ENCODE assay signal across 28 cellular contexts in genomic region chr12:20513189-20513588, GRCh38.
"Had no signal": no experiment of that assay in that cellular context is flagged by ENCODE, and none has a peak within 500 bp of the region (broad histone marks: within the 10 kb centered on the region; RNA-seq: fewer than 3 reads in every experiment).

No MANE protein-coding gene starts in this region.

- H3K27ac ChIP-seq: body of pancreas, cardiac muscle cell, coronary artery, dorsolateral prefrontal cortex, gastrocnemius medialis, stomach, thyroid gland, upper lobe of left lung, vagina had no signal

- H3K4me2 ChIP-seq: smooth muscle cell had no signal

- H3K4me1 ChIP-seq: body of pancreas, gastrocnemius medialis, stomach, thyroid gland, upper lobe of left lung, vagina had no signal

- H3K36me3 ChIP-seq: cardiac muscle cell, gastrocnemius medialis, sigmoid colon, stomach, thyroid gland, upper lobe of left lung, vagina had no signal

- H3K4me3 ChIP-seq: body of pancreas, cardiac muscle cell, coronary artery, dorsolateral prefrontal cortex, gastrocnemius medialis, mucosa of descending colon, sigmoid colon, smooth muscle cell, stomach, thyroid gland, upper lobe of left lung, vagina had no signal

- H3K9me3 ChIP-seq: body of pancreas, gastrocnemius medialis, mucosa of descending colon, sigmoid colon, stomach, thyroid gland, upper lobe of left lung, vagina had no signal

- H3K27me3 ChIP-seq: body of pancreas, cardiac muscle cell, dorsolateral prefrontal cortex, gastrocnemius medialis, sigmoid colon, stomach, thyroid gland, upper lobe of left lung, vagina had no signal

- DNase-seq: activated B cell treated with CpG ODN at 0.5 μM for 24 hours; activated CD4-positive, alpha-beta T cell treated with anti-CD3 and anti-CD28 coated beads, Interleukin-2, amount 50 U/mL, for 1 hour; activated CD8-positive, alpha-beta memory T cell treated with anti-CD3 and anti-CD28 coated beads, Interleukin-2, amount 10 ng/mL, durations not matched to agents 7 days and 5 days; activated CD8-positive, alpha-beta T cell treated with anti-CD3 and anti-CD28 coated beads for 36 hours; activated T-cell treated with anti-CD3 and anti-CD28 coated beads, Interleukin-2, amount 50 U/mL, for 48 hours; aorta; body of pancreas; cerebellar nuclear complex; dorsolateral prefrontal cortex; effector memory CD4-positive, alpha-beta T cell; gastrocnemius medialis; glutamatergic neuron; left cardiac atrium; left ventricle myocardium superior; mucosa of descending colon; sigmoid colon; stimulated activated CD4-positive, alpha-beta T cell treated with anti-CD3 and anti-CD28 coated beads, Interleukin-2, amount 100 ng/mL, for 24 hours; stimulated activated naive B cell treated with anti-CD40 and anti-IgM and Interleukin-4, amounts not matched to agents 10 μg/mL and 1 μg/mL and 100 μg/mL, for 72 hours; stomach; T-helper 1 cell; thyroid gland; upper lobe of left lung had no signal

- ATAC-seq: activated CD8-positive, alpha-beta memory T cell treated with anti-CD3 and anti-CD28 coated beads, Interleukin-2, amount 10 ng/mL, durations not matched to agents 7 days and 5 days; activated CD8-positive, alpha-beta T cell treated with anti-CD3 and anti-CD28 coated beads for 36 hours; activated naive CD4-positive, alpha-beta T cell treated with anti-CD3 and anti-CD28 coated beads, Interleukin-2, amount 50 U/mL, for 72 hours; body of pancreas; gastrocnemius medialis; left cardiac atrium; left ventricle myocardium superior; mucosa of descending colon; natural killer cell treated with Interleukin-12 subunit alpha and Interleukin-12 subunit beta and Interleukin-15 and Interleukin-18, amount 100 ng/mL, for 72 hours; stimulated activated naive B cell treated with anti-CD40 and anti-IgM and Interleukin-4, amounts not matched to agents 10 μg/mL and 1 μg/mL and 100 μg/mL, for 72 hours had no signal
